ENCODE assay signal across 8 cellular contexts in the genomic region with DNA sequence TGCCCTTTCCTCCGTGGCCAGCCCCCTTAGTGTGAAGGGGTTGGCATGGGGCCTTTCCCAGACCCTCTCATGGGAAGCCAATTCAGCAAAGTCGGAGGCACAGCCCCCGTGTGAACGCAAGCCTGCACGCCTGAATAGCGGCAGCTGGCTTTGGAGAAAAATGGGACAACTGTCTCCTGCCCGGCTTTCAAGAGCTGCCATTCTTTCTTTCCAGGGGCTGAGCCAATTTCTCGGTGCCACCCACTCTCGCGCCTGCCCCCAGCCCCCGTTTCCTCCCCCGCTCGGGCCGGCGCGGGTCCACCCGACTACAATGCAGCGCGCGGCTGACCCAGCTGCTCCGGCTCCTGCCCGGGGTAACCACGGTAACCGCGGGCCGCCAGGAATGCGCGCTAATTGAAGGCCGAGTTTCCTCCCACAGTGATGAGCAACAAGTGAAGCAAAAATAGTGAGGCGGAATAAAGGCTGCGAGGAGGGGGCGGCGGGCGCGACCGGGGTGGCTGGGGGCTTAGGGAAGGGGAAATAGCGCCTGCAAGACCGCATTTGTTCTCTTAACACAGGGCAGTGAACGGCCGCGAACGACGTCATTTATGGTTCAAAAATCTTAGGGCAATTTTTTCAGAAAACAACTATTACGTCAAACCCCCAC. TPM values are rescaled to one million over a fixed set of nuclear protein-coding genes. Genes with fewer than 3 reads are reported as not detected.
A peak's percentile ranks its signal among the peaks of the same experiment; 100 is the strongest.
DNase-seq lines count a peak whose midpoint lies in the region; ATAC-seq and TF ChIP-seq lines count a peak whose summit lies in the region.

No MANE protein-coding gene starts in this region.

- H3K27ac Mint-ChIP-seq in activated naive CD8-positive, alpha-beta T cell treated with anti-CD3 and anti-CD28 coated beads, Interleukin-2, amount 10 ng/mL, durations not matched to agents 7 days and 5 days = no peak overlapping the region

- H3K9me3 ChIP-seq in psoas muscle = no peaks in the 10 kb centered on the region

- ATAC-seq in HG02885 (IDR thresholded peaks at IDR 0.05; ENCODE audit: poor library complexity, unreplicated experiment) = peak; percentile 45
- ATAC-seq in activated naive CD8-positive, alpha-beta T cell treated with anti-CD3 and anti-CD28 coated beads, Interleukin-2, amount 10 ng/mL, durations not matched to agents 7 days and 5 days (ENCODE audit: low read depth) = no peak
- ATAC-seq in psoas muscle = peak; percentile 60 to 80 (median 68)
- no peak for ATAC-seq in GM18873 (IDR thresholded peaks at IDR 0.05; ENCODE audit: low FRiP score, unreplicated experiment)
- no peak for ATAC-seq in HG03460 (IDR thresholded peaks at IDR 0.05; ENCODE audit: unreplicated experiment)

- H3K4me1 ChIP-seq in psoas muscle = no peaks in the 10 kb centered on the region

- no peaks in the 10 kb centered on the region for H3K36me3 ChIP-seq in psoas muscle (ENCODE audit: insufficient read depth in 1 of 2, low read depth in 1 of 2)

- DNase-seq in COLO668 (lab: John Stamatoyannopoulos, UW; ENCODE audit: unreplicated experiment) = peak; percentile 75
- no peak for DNase-seq in activated naive CD8-positive, alpha-beta T cell treated with anti-CD3 and anti-CD28 coated beads, Interleukin-2, amount 10 ng/mL, durations not matched to agents 7 days and 5 days
- DNase-seq in hepatic stellate cell (ENCODE audit: low spot score) = peak; percentile 85
- DNase-seq in psoas muscle = peak; percentile 34 to 57
- DNase-seq in NK-92 treated with Interleukin-12 subunit alpha and Interleukin-12 subunit beta, amount 100 ng/mL, for 24 hours (lab: John Stamatoyannopoulos, UW) = no peak

- peaks cover 35% of the 10 kb centered on the region for H3K27me3 Mint-ChIP-seq in activated naive CD8-positive, alpha-beta T cell treated with anti-CD3 and anti-CD28 coated beads, Interleukin-2, amount 10 ng/mL, durations not matched to agents 7 days and 5 days

- H3K9me3 Mint-ChIP-seq in activated naive CD8-positive, alpha-beta T cell treated with anti-CD3 and anti-CD28 coated beads, Interleukin-2, amount 10 ng/mL, durations not matched to agents 7 days and 5 days = no peaks in the 10 kb centered on the region

- no peak for TF ChIP-seq CTCF in psoas muscle (IDR thresholded peaks at IDR 0.05)

- peak overlapping the region; percentile 57 for H3K4me3 Mint-ChIP-seq in activated naive CD8-positive, alpha-beta T cell treated with anti-CD3 and anti-CD28 coated beads, Interleukin-2, amount 10 ng/mL, durations not matched to agents 7 days and 5 days

- H3K4me1 Mint-ChIP-seq in activated naive CD8-positive, alpha-beta T cell treated with anti-CD3 and anti-CD28 coated beads, Interleukin-2, amount 10 ng/mL, durations not matched to agents 7 days and 5 days = peaks cover 24% of the 10 kb centered on the region

- peaks cover 1% of the 10 kb centered on the region for H3K36me3 Mint-ChIP-seq in activated naive CD8-positive, alpha-beta T cell treated with anti-CD3 and anti-CD28 coated beads, Interleukin-2, amount 10 ng/mL, durations not matched to agents 7 days and 5 days

- POLR2A ChIA-PET in activated naive CD8-positive, alpha-beta T cell treated with anti-CD3 and anti-CD28 coated beads, Interleukin-2, amount 10 ng/mL, durations not matched to agents 7 days and 5 days (lab: Charles Lee) = no interaction called here

- H3K27ac ChIP-seq in psoas muscle = no peak overlapping the region

- H3K4me3 ChIP-seq in psoas muscle = peak overlapping the region; percentile 54

- H3K27me3 ChIP-seq in psoas muscle (ENCODE audit: insufficient read depth in 3 of 3, low read length in 2 of 3) = peaks cover 0 to 6% (median 0%) of the 10 kb centered on the region in 3 donors

- WGBS in psoas muscle, 3 donors = 3 to 7% (median 3%) methylated on average over 44 of the region's 44 CpGs

- intact Hi-C loops in psoas muscle (cut with DNase I) = no loop called here

RNA-seq across cellular contexts. Expression of a gene that starts 27.8 kb away (rescaled TPM):
- total RNA-seq in activated naive CD8-positive, alpha-beta T cell treated with anti-CD3 and anti-CD28 coated beads, Interleukin-2, amount 10 ng/mL, durations not matched to agents 7 days and 5 days = 1 to 10 TPM; 3.5 to 4.3 TPM
- under 1 TPM; 0.11 to 0.30 (median 0.17) TPM for total RNA-seq in psoas muscle
- polyA plus RNA-seq in psoas muscle = under 1 TPM; 0.01 to 0.12 (median 0.03) TPM

RNA-seq across cellular contexts. Expression of a gene that starts 41.6 kb away (rescaled TPM):
- total RNA-seq in activated naive CD8-positive, alpha-beta T cell treated with anti-CD3 and anti-CD28 coated beads, Interleukin-2, amount 10 ng/mL, durations not matched to agents 7 days and 5 days = not detected
- total RNA-seq in psoas muscle = not detected
- under 1 TPM in 1 of 3 donors, not detected in 2; 0.04 TPM for polyA plus RNA-seq in psoas muscle

Comparison
In these comparisons a context has a peak if more than half of its experiments do, and no peak if none do; other contexts are left out.
1. DNase-seq: peak in COLO668 (single experiment), hepatic stellate cell (single experiment) and psoas muscle (2 of 2); none in activated naive CD8-positive, alpha-beta T cell treated with anti-CD3 and anti-CD28 coated beads, Interleukin-2, amount 10 ng/mL, durations not matched to agents 7 days and 5 days (single experiment) and NK-92 treated with Interleukin-12 subunit alpha and Interleukin-12 subunit beta, amount 100 ng/mL, for 24 hours (single experiment).
2. ATAC-seq: peak in HG02885 (single experiment) and psoas muscle (4 of 4); none in activated naive CD8-positive, alpha-beta T cell treated with anti-CD3 and anti-CD28 coated beads, Interleukin-2, amount 10 ng/mL, durations not matched to agents 7 days and 5 days (single experiment), GM18873 (single experiment) and HG03460 (single experiment).